Comparison of ENCODE assay signal across 12 cellular contexts in genomic region chr2:236241181-236242056, GRCh38. TPM values are rescaled to one million over a fixed set of nuclear protein-coding genes. Genes with fewer than 3 reads are reported as not detected.
"Had no signal": no experiment of that assay in that cellular context is flagged by ENCODE, and none has a peak within 500 bp of the region (broad histone marks: within the 10 kb centered on the region; RNA-seq: fewer than 3 reads in every experiment).

No MANE protein-coding gene starts in this region.

- H3K36me3 ChIP-seq: thyroid gland, WERI-Rb-1 had no signal

- ATAC-seq: activated CD4-positive, alpha-beta T cell treated with anti-CD3 and anti-CD28 coated beads for 36 hours; left lobe of liver; T-cell had no signal

- H3K4me3 ChIP-seq: skin epidermis, thyroid gland had no signal

- H3K9me3 ChIP-seq: thyroid gland had no signal

- DNase-seq: activated CD4-positive, alpha-beta T cell treated with anti-CD3 and anti-CD28 coated beads for 36 hours; activated naive CD4-positive, alpha-beta T cell treated with anti-CD3 and anti-CD28 coated beads for 36 hours; T-cell; thyroid gland; WERI-Rb-1 had no signal

- FAIRE-seq: islet of Langerhans had no signal

- H3K27ac ChIP-seq: skin epidermis, thyroid gland, WERI-Rb-1 had no signal

RNA-seq across cellular contexts. Expression of gene ASB18, which starts 22.8 kb away (rescaled TPM):
- total RNA-seq: activated CD4-positive, alpha-beta T cell treated with anti-CD3 and anti-CD28 coated beads for 36 hours; activated naive CD4-positive, alpha-beta T cell treated with anti-CD3 and anti-CD28 coated beads for 36 hours; fibroblast of villous mesenchyme; left lobe of liver; mucosa of gallbladder; osteoblast; T-cell; thyroid gland had no signal
- polyA plus RNA-seq: esophagus had no signal
